1 cellular context compared by ENCODE assay signal in genomic region chr15:90860942-90861675, GRCh38.
A peak's percentile ranks its signal among the peaks of the same experiment; 100 is the strongest.
TF ChIP-seq lines count a peak whose summit lies in the region.

No MANE protein-coding gene starts in this region.

TF ChIP-seq in HepG2, 621 proteins besides CTCF, POLR2A, EP300 and RAD21 (continued from another document and continues in another):
- TF ChIP-seq DRAP1 (CRISPR knock-in tag; IDR thresholded peaks at IDR 0.05) (0 out of 2 replicates have a peak, but pooled peaks have one; percentile 14), ZNF891 (CRISPR knock-in tag; IDR thresholded peaks at IDR 0.05) (no peak), ZNF841 (CRISPR knock-in tag; IDR thresholded peaks at IDR 0.05; ENCODE audit: borderline replicate concordance) (no peak), PHB2 (IDR thresholded peaks at IDR 0.05; ENCODE audit: partially characterized antibody) (no peak), SALL2 (CRISPR knock-in tag; IDR thresholded peaks at IDR 0.05) (no peak), ZC3H13 (CRISPR knock-in tag; IDR thresholded peaks at IDR 0.05) (no peak), NCOA1 (CRISPR knock-in tag; IDR thresholded peaks at IDR 0.05) (no peak), ZBTB7B (CRISPR knock-in tag; IDR thresholded peaks at IDR 0.05) (peak; percentile 71; the same call in 1 of the 2 replicates), ZNF546 (CRISPR knock-in tag; conservative IDR thresholded peaks at IDR 0.05) (no peak), IKZF1 (IDR thresholded peaks at IDR 0.05) (no peak), TCF7L2 (IDR thresholded peaks at IDR 0.05; ENCODE audit: low read depth, low read length) (no peak; the same call in 1 of the 2 replicates), ZFP41 (CRISPR knock-in tag; IDR thresholded peaks at IDR 0.05; ENCODE audit: borderline replicate concordance) (no peak), MLLT10 (CRISPR knock-in tag; IDR thresholded peaks at IDR 0.05) (no peak), ZKSCAN1 (IDR thresholded peaks at IDR 0.05; ENCODE audit: low read length) (no peak), PHF5A (CRISPR knock-in tag; IDR thresholded peaks at IDR 0.05; ENCODE audit: low read depth, unreplicated experiment) (no peak), ZNF556 (CRISPR knock-in tag; IDR thresholded peaks at IDR 0.05; ENCODE audit: borderline replicate concordance) (no peak; the same call in 1 of the 2 replicates), ATF7-NPFF (CRISPR knock-in tag; IDR thresholded peaks at IDR 0.05; ENCODE audit: low read depth) (no peak), PRDM15 (CRISPR knock-in tag; IDR thresholded peaks at IDR 0.05) (no peak), DMAP1 (CRISPR knock-in tag; IDR thresholded peaks at IDR 0.05) (no peak; the same call in 1 of the 2 replicates), ZEB1 (IDR thresholded peaks at IDR 0.05; ENCODE audit: insufficient replicate concordance, low read depth) (no peak), FOXC1 (CRISPR knock-in tag; IDR thresholded peaks at IDR 0.05; ENCODE audit: borderline replicate concordance) (no peak; the same call in 1 of the 2 replicates), REXO4 (CRISPR knock-in tag; IDR thresholded peaks at IDR 0.05; ENCODE audit: borderline replicate concordance) (no peak), FOXK2 (IDR thresholded peaks at IDR 0.05) (no peak), KMT2B (CRISPR knock-in tag; IDR thresholded peaks at IDR 0.05) (0 out of 2 replicates have a peak, but pooled peaks have one; percentile 11), KAT8 (CRISPR knock-in tag; IDR thresholded peaks at IDR 0.05) (peak; percentile 73), GATAD1 (CRISPR knock-in tag; IDR thresholded peaks at IDR 0.05) (peak; percentile 43; the same call in 1 of the 2 replicates), KLF6 (CRISPR knock-in tag; IDR thresholded peaks at IDR 0.05) (peak; percentile 73; the same call in 1 of the 2 replicates), SP1 (IDR thresholded peaks at IDR 0.05) (no peak), SP1 (CRISPR knock-in tag; IDR thresholded peaks at IDR 0.05) (no peak), KMT2A (CRISPR knock-in tag; IDR thresholded peaks at IDR 0.05) (no peak), MAFG (CRISPR knock-in tag; IDR thresholded peaks at IDR 0.05) (no peak), ZNF773 (CRISPR knock-in tag; IDR thresholded peaks at IDR 0.05; ENCODE audit: borderline replicate concordance) (no peak), NBN (conservative IDR thresholded peaks at IDR 0.05) (no peak), ATF5 (CRISPR knock-in tag; IDR thresholded peaks at IDR 0.05; ENCODE audit: low read depth) (no peak), ELF4 (CRISPR knock-in tag; IDR thresholded peaks at IDR 0.05; ENCODE audit: borderline replicate concordance) (no peak), NFKB2 (CRISPR knock-in tag; IDR thresholded peaks at IDR 0.05; ENCODE audit: borderline replicate concordance) (no peak), PLRG1 (conservative IDR thresholded peaks at IDR 0.05) (no peak), AHR (CRISPR knock-in tag; IDR thresholded peaks at IDR 0.05) (no peak), ZGPAT (CRISPR knock-in tag; IDR thresholded peaks at IDR 0.05) (peak; percentile 83), ZUFSP (CRISPR knock-in tag; IDR thresholded peaks at IDR 0.05; ENCODE audit: borderline replicate concordance) (no peak), BHLHE40 (IDR thresholded peaks at IDR 0.05; ENCODE audit: low read length) (no peak), NFRKB (IDR thresholded peaks at IDR 0.05) (no peak), ZNF451 (CRISPR knock-in tag; IDR thresholded peaks at IDR 0.05) (no peak), ZNF318 (CRISPR knock-in tag; IDR thresholded peaks at IDR 0.05) (no peak), TFDP1 (CRISPR knock-in tag; IDR thresholded peaks at IDR 0.05; ENCODE audit: borderline replicate concordance) (no peak), PBX2 (CRISPR knock-in tag; IDR thresholded peaks at IDR 0.05) (no peak), ZSCAN5A (CRISPR knock-in tag; IDR thresholded peaks at IDR 0.05; ENCODE audit: borderline replicate concordance) (no peak), ZMAT3 (CRISPR knock-in tag; conservative IDR thresholded peaks at IDR 0.05) (no peak), ZNF678 (CRISPR knock-in tag; IDR thresholded peaks at IDR 0.05) (no peak), NR2F6 (IDR thresholded peaks at IDR 0.05) (peak; percentile 76), NR2F6 (CRISPR knock-in tag; IDR thresholded peaks at IDR 0.05) (peak; percentile 84)
